Comparison of ENCODE assay signal across 8 cellular contexts in the genomic region with DNA sequence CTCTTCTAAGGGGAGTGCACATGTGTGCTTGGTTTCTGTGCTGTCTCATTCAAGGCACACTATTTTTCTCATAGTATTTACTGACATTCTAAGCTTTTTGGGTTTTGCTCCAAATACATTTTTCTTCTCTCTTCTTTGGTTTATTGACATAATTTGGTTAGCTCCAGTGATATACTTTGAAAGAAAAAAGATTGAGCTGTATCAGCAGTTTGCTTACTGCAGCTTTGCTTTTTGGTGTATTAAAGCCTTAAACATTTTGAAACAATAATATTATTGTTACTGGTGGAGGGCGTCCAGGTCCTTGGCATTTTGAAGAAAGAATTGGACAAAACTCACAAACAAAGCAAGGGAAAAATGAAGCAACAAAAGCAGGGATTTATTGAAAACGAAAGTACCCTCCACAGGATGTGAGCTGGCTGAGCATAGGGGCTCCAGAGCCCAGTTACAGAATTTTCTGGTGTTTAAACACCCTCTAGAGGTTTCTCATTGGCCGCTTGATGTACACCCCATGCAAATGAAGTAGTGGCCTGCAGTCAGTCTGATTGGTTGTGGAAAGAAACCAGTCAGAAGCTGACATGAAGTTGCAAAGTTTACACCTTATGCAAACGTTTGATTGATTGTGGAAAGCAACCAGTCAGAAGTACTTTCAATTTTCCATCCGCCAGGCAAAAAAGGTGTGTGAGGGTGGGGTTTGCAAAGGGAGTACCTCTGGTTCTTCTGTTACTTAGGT.
DNase-seq lines count a peak whose midpoint lies in the region; ATAC-seq and TF ChIP-seq lines count a peak whose summit lies in the region.

No MANE protein-coding gene starts in this region.

- peak; percentile 33 for DNase-seq in GDM1 (lab: John Stamatoyannopoulos, UW)
- DNase-seq in RKO (ENCODE audit: low spot score) = peak; percentile 62
- DNase-seq in natural killer cell = no peak
- DNase-seq in NCI-H1694 (lab: John Stamatoyannopoulos, UW) = no peak
- DNase-seq in GM13976 (ENCODE audit: low spot score) = no peak
- DNase-seq in transverse colon = no peak
- no peak for DNase-seq in NCI-H1417 treated with DMSO at 0.1 percent for 48 hours (lab: John Stamatoyannopoulos, UW)

- no peak for TF ChIP-seq EP300 in transverse colon (IDR thresholded peaks at IDR 0.05; ENCODE audit: low read depth)

- peak; percentile 39 to 86 (median 55) for ATAC-seq in natural killer cell

- peak overlapping the region; percentile 47 for H3K4me3 Mint-ChIP-seq in natural killer cell

- H3K4me1 ChIP-seq in endocrine pancreas (ENCODE audit: control insufficient read depth, insufficient read depth, low read length) (no peaks in the 10 kb centered on the region), transverse colon (peaks cover 0 to 14% (median 0%) of the 10 kb centered on the region in 4 donors)

- H3K4me1 Mint-ChIP-seq in natural killer cell = peaks cover 0 to 8% of the 10 kb centered on the region in 2 donors

- no peak for TF ChIP-seq POLR2A in transverse colon (IDR thresholded peaks at IDR 0.05)

- 53% methylated on average over 5 of the region's 5 CpGs; no CpG with 5 or more reads in 1 of the 2 donors for WGBS in transverse colon (ENCODE audit: low coverage in 1 of 2), 2 donors

- H3K4me3 ChIP-seq in endocrine pancreas (ENCODE audit: control insufficient read depth, insufficient read depth, low read length) (peak overlapping the region; percentile 38), transverse colon (no peak overlapping the region)

- TF ChIP-seq CTCF in natural killer cell (IDR thresholded peaks at IDR 0.05) = no peak
- no peak for TF ChIP-seq CTCF in GM13976 (IDR thresholded peaks at IDR 0.05; ENCODE audit: borderline replicate concordance, control extremely low read depth, extremely low read depth, insufficient read depth, missing control alignments)
- no peak for TF ChIP-seq CTCF in transverse colon (IDR thresholded peaks at IDR 0.05)

- no peaks in the 10 kb centered on the region for H3K36me3 Mint-ChIP-seq in natural killer cell

- in situ Hi-C loops in GM13976 (cut with MboI; ENCODE audit: low sequenced_read_pairs, unreplicated experiment) = no loop called here
- in situ Hi-C loops in transverse colon (cut with MboI; ENCODE audit: low pct_ligation_motif_present in 1 of 4, low pct_unique_long_range_greater_than_20kb in 1 of 4, low sequenced_read_pairs in 3 of 4) = no loop called here

- H3K27ac Mint-ChIP-seq in natural killer cell = no peak overlapping the region

- H3K27me3 Mint-ChIP-seq in natural killer cell (ENCODE audit: low read depth in 2 of 2) = peaks cover 11% of the 10 kb centered on the region in 2 donors

- H3K36me3 ChIP-seq in endocrine pancreas (ENCODE audit: control insufficient read depth, insufficient read depth, low read length) (no peaks in the 10 kb centered on the region), transverse colon (no peaks in the 10 kb centered on the region)

- H3K9ac ChIP-seq in endocrine pancreas (ENCODE audit: control insufficient read depth, insufficient read depth, low read length) = no peak overlapping the region

- no peaks in the 10 kb centered on the region for H3K9me3 Mint-ChIP-seq in natural killer cell

- no peaks in the 10 kb centered on the region for H3K9me3 ChIP-seq in endocrine pancreas (ENCODE audit: control insufficient read depth, low read length)
- H3K9me3 ChIP-seq in transverse colon = no peaks in the 10 kb centered on the region

- intact Hi-C loops in natural killer cell (cut with micrococcal nuclease) = no loop called here
- intact Hi-C loops in transverse colon (cut with DNase I; ENCODE audit: low total_unique reads) = no loop called here

- no peak overlapping the region for H3K27ac ChIP-seq in transverse colon

- no peaks in the 10 kb centered on the region for H3K27me3 ChIP-seq in endocrine pancreas (ENCODE audit: control insufficient read depth, insufficient read depth, low read length)
- H3K27me3 ChIP-seq in transverse colon = no peaks in the 10 kb centered on the region

Comparison
In these comparisons a context has a peak if more than half of its experiments do, and no peak if none do; other contexts are left out.
1. DNase-seq: peak in GDM1 (single experiment) and RKO (single experiment); none in natural killer cell (single experiment), NCI-H1694 (single experiment), GM13976 (single experiment), transverse colon (single experiment) and NCI-H1417 treated with DMSO at 0.1 percent for 48 hours (single experiment).